Comparison of ENCODE assay signal across 13 cellular contexts in the genomic region with DNA sequence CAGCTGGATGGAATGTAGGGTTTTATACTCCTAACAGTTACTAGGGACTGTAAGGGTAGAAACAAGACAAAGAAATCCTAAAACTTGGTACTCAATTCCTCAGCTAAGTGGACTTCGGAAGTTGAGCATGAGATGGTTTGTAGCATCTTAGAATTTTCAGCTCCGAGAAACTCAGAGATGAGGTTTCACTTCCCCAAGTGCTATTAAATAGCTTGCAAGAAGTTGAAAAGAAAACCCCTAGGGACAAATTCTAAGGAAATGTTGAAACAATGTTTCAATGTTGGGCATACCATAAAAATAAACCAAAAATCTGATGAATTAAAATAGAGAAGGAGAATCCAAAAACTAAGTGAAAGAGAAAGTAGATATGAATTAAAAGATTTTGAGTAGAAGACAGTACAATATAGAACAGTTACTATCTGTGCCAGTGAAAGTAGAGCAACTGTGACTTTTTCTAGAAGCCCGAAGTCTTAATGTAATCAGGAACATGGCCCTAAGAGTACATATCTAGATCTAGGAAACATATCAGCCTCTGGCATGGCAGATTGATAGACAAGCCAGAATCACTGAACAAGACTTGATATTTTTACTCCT.
DNase-seq lines count a peak whose midpoint lies in the region; ATAC-seq lines count a peak whose summit lies in the region.
"Had no signal": no experiment of that assay in that cellular context is flagged by ENCODE, and none has a peak within 500 bp of the region (broad histone marks: within the 10 kb centered on the region; RNA-seq: fewer than 3 reads in every experiment).

No MANE protein-coding gene starts in this region.

- peak overlapping the region; percentile 48 for H2AFZ ChIP-seq in GM23248

- no peak overlapping the region for H3K4me2 ChIP-seq in GM23248 (ENCODE audit: unreplicated experiment)

- H3K27ac ChIP-seq in GM23248 = no peak overlapping the region
- H3K27ac ChIP-seq: transverse colon, WERI-Rb-1 had no signal

- DNase-seq in GM23248 (no peak), fibroblast of peridontal ligament (ENCODE audit: extremely low read depth) (peak; percentile 87), T-helper 2 cell (no peak), medulla oblongata (ENCODE audit: extremely low spot score) (no peak)
- DNase-seq: activated effector memory CD4-positive, alpha-beta T cell treated with anti-CD3 and anti-CD28 coated beads, Interleukin-2, amount 50 U/mL, for 16 hours; CD4-positive, alpha-beta memory T cell; transverse colon; WERI-Rb-1 had no signal

- H3K79me2 ChIP-seq in GM23248 (ENCODE audit: insufficient read depth) = no peaks in the 10 kb centered on the region; the same call in 1 of the 2 replicates

- H3K4me3 ChIP-seq in GM23248 = no peak overlapping the region
- H3K4me3 ChIP-seq: lung, transverse colon had no signal

- in situ Hi-C loops in GM23248 (cut with MboI) = no loop called here

- ATAC-seq in GM18868 (IDR thresholded peaks at IDR 0.05; ENCODE audit: unreplicated experiment) (peak; percentile 93), HG03457 (IDR thresholded peaks at IDR 0.05; ENCODE audit: unreplicated experiment) (peak; percentile 54), HG03135 (IDR thresholded peaks at IDR 0.05; ENCODE audit: unreplicated experiment) (no peak), GM19452 (IDR thresholded peaks at IDR 0.05; ENCODE audit: unreplicated experiment) (no peak)

- 98 to 100% methylated on average over 3 of the region's 3 CpGs for WGBS in GM23248 (ENCODE audit: low coverage in 1 of 2, low lambda C conversion rate in 2 of 2, missing lambda C conversion rate in 2 of 2), 2 experiments

- peaks cover 40% of the 10 kb centered on the region for H3K4me1 ChIP-seq in GM23248 (ENCODE audit: insufficient read depth)
- H3K4me1 ChIP-seq: transverse colon had no signal

- H4K20me1 ChIP-seq in GM23248 (ENCODE audit: insufficient read depth) = no peaks in the 10 kb centered on the region

- H3K9me2 ChIP-seq in GM23248 (ENCODE audit: insufficient read depth) = no peaks in the 10 kb centered on the region

- H3F3A ChIP-seq in GM23248 (ENCODE audit: insufficient read depth) = peaks cover 22% of the 10 kb centered on the region

- H3K27me3 ChIP-seq in GM23248 (replicated peaks; ENCODE audit: insufficient read depth) = no peaks in the 10 kb centered on the region
- H3K27me3 ChIP-seq: transverse colon had no signal

- H3K36me3 ChIP-seq in GM23248 (ENCODE audit: low read depth) = no peaks in the 10 kb centered on the region
- H3K36me3 ChIP-seq: transverse colon, WERI-Rb-1 had no signal

- H3K9ac ChIP-seq in GM23248 = no peak overlapping the region

- no peaks in the 10 kb centered on the region for H3K9me3 ChIP-seq in GM23248 (ENCODE audit: low read depth)
- H3K9me3 ChIP-seq: transverse colon had no signal

Comparison
In these comparisons a context has a peak if more than half of its experiments do, and no peak if none do; other contexts are left out.
1. ATAC-seq: peak in GM18868 (single experiment) and HG03457 (single experiment); none in HG03135 (single experiment) and GM19452 (single experiment).